9 cellular contexts compared by ENCODE assay signal in genomic region chr10:317219-317868, GRCh38.
A peak's percentile ranks its signal among the peaks of the same experiment; 100 is the strongest.
DNase-seq lines count a peak whose midpoint lies in the region; ATAC-seq, FAIRE-seq and TF ChIP-seq lines count a peak whose summit lies in the region.
"Had no signal": no experiment of that assay in that cellular context is flagged by ENCODE, and none has a peak within 500 bp of the region (broad histone marks: within the 10 kb centered on the region; RNA-seq: fewer than 3 reads in every experiment).

No MANE protein-coding gene starts in this region.

- H3K36me3 ChIP-seq in A673 (ENCODE audit: insufficient read depth, low read length, poor library complexity, severe bottlenecking) = peaks cover 3% of the 10 kb centered on the region
- no peaks in the 10 kb centered on the region for H3K36me3 ChIP-seq in GM12878 (ENCODE audit: control insufficient read depth in 2 of 2, insufficient read depth in 2 of 2, low read length in 1 of 2)
- H3K36me3 ChIP-seq in ovary = no peaks in the 10 kb centered on the region

- no peaks in the 10 kb centered on the region for H3K79me2 ChIP-seq in GM12878 (ENCODE audit: control insufficient read depth, insufficient read depth, low read length)

- no peak for TF ChIP-seq RAD21 in GM12878 (IDR thresholded peaks at IDR 0.05; ENCODE audit: insufficient read depth, low read depth, low read length)

- H3K9me3 ChIP-seq in A673 (ENCODE audit: low read depth, low read length, poor library complexity, severe bottlenecking) (no peaks in the 10 kb centered on the region), GM12878 (replicated peaks; ENCODE audit: control insufficient read depth, insufficient read depth, low read length) (no peaks in the 10 kb centered on the region), ovary (no peaks in the 10 kb centered on the region)
- H3K9me3 ChIP-seq: pancreas had no signal

- H3K27ac Mint-ChIP-seq in stimulated activated naive CD8-positive, alpha-beta T cell treated with anti-CD3 and anti-CD28 coated beads, Interleukin-15, amount 100 ng/mL, for 72 hours = peak overlapping the region in 1 of 2 donors; percentile 4
- no peak overlapping the region for H3K27ac Mint-ChIP-seq in T-helper 2 cell treated with Interferon-gamma antibody and Interleukin-4, amounts not matched to agents 5 μg/mL and 100 μg/mL, for 36 hours

- no peak for TF ChIP-seq POLR2A in GM12878 (IDR thresholded peaks at IDR 0.05; ENCODE audit: low read depth, low read length)
- TF ChIP-seq POLR2A in ovary (IDR thresholded peaks at IDR 0.05) = no peak

- no peaks in the 10 kb centered on the region for H3K9me3 Mint-ChIP-seq in stimulated activated naive CD8-positive, alpha-beta T cell treated with anti-CD3 and anti-CD28 coated beads, Interleukin-15, amount 100 ng/mL, for 72 hours
- no peaks in the 10 kb centered on the region for H3K9me3 Mint-ChIP-seq in T-helper 2 cell treated with Interferon-gamma antibody and Interleukin-4, amounts not matched to agents 5 μg/mL and 100 μg/mL, for 36 hours

- intact Hi-C loops in A673 (cut with micrococcal nuclease; ENCODE audit: unreplicated experiment) = no loop called here
- intact Hi-C loops in GM12878 (cut with micrococcal nuclease; ENCODE audit: unreplicated experiment) = no loop called here
- intact Hi-C loops in ovary (cut with DNase I) = no loop called here

- no peaks in the 10 kb centered on the region for H3K27me3 ChIP-seq in A673 (replicated peaks; ENCODE audit: insufficient read depth, low read depth, low read length, poor library complexity)
- H3K27me3 ChIP-seq in GM12878 (replicated peaks in 1 of 2; ENCODE audit: control insufficient read depth in 2 of 2, insufficient read depth in 2 of 2, low read length in 1 of 2) = no peaks in the 10 kb centered on the region; a peak in 1 of 4 replicates
- H3K27me3 ChIP-seq in ovary = no peaks in the 10 kb centered on the region
- H3K27me3 ChIP-seq: pancreas had no signal

- H3K4me3 Mint-ChIP-seq in stimulated activated naive CD8-positive, alpha-beta T cell treated with anti-CD3 and anti-CD28 coated beads, Interleukin-15, amount 100 ng/mL, for 72 hours = peak overlapping the region; percentile 42 to 53
- H3K4me3 Mint-ChIP-seq in T-helper 2 cell treated with Interferon-gamma antibody and Interleukin-4, amounts not matched to agents 5 μg/mL and 100 μg/mL, for 36 hours = no peak overlapping the region

- H3K4me1 ChIP-seq in A673 (ENCODE audit: insufficient read depth, low read length, poor library complexity, severe bottlenecking) (peaks cover 45% of the 10 kb centered on the region), GM12878 (ENCODE audit: control insufficient read depth, insufficient read depth, low read length) (peaks cover 11% of the 10 kb centered on the region), ovary (ENCODE audit: insufficient read depth) (peaks cover 5% of the 10 kb centered on the region)
- H3K4me1 ChIP-seq: pancreas had no signal

- no peak overlapping the region for H3K4me3 ChIP-seq in A673 (ENCODE audit: low read depth, low read length, poor library complexity, severe bottlenecking)
- no peak overlapping the region for H3K4me3 ChIP-seq in GM12878
- H3K4me3 ChIP-seq in ovary = no peak overlapping the region
- H3K4me3 ChIP-seq: pancreas had no signal

- SMC1A ChIA-PET in GM12878 (lab: Charles Lee; ENCODE audit: uncharacterized antibody, unreplicated experiment) = no interaction called here

- no peak for TF ChIP-seq EP300 in GM12878 (IDR thresholded peaks at IDR 0.05; ENCODE audit: borderline replicate concordance in 1 of 2, control insufficient read depth in 1 of 2, low read depth in 2 of 2, low read length in 2 of 2)
- TF ChIP-seq EP300 in ovary (IDR thresholded peaks at IDR 0.05) = no peak

- no peak overlapping the region; the same call in 1 of the 2 replicates for H3K9ac ChIP-seq in GM12878 (ENCODE audit: control insufficient read depth, insufficient read depth, low read length)

- in situ Hi-C loops in GM12878 (cut with MboI) = no loop called here

- peaks cover 2% of the 10 kb centered on the region for H3K36me3 Mint-ChIP-seq in T-helper 2 cell treated with Interferon-gamma antibody and Interleukin-4, amounts not matched to agents 5 μg/mL and 100 μg/mL, for 36 hours (ENCODE audit: low read depth)

- H4K20me1 ChIP-seq in GM12878 (ENCODE audit: control insufficient read depth, insufficient read depth) = no peaks in the 10 kb centered on the region

- H3K27me3 Mint-ChIP-seq in stimulated activated naive CD8-positive, alpha-beta T cell treated with anti-CD3 and anti-CD28 coated beads, Interleukin-15, amount 100 ng/mL, for 72 hours = no peaks in the 10 kb centered on the region
- no peaks in the 10 kb centered on the region for H3K27me3 Mint-ChIP-seq in T-helper 2 cell treated with Interferon-gamma antibody and Interleukin-4, amounts not matched to agents 5 μg/mL and 100 μg/mL, for 36 hours (ENCODE audit: low read depth)

- peak overlapping the region; percentile 70 for H3K4me2 ChIP-seq in GM12878 (ENCODE audit: control insufficient read depth, insufficient read depth)

- CTCF ChIA-PET in A673 (lab: Charles Lee) = no interaction called here
- CTCF ChIA-PET in GM12878 (lab: Yijun Ruan, JAX) = no interaction called here

- H3K27ac ChIP-seq in A673 (ENCODE audit: low read depth, low read length, poor library complexity, severe bottlenecking) (peak overlapping the region; percentile 21), GM12878 (ENCODE audit: control insufficient read depth, insufficient read depth) (no peak overlapping the region), ovary (no peak overlapping the region)
- H3K27ac ChIP-seq: pancreas had no signal

- peak; percentile 53 for DNase-seq in A673 (ENCODE audit: low spot score)
- DNase-seq in GM12878 (ENCODE audit: low read depth, low spot score) = peak; percentile 82
- peak; percentile 22 to 52 for DNase-seq in stimulated activated naive CD8-positive, alpha-beta T cell treated with anti-CD3 and anti-CD28 coated beads, Interleukin-15, amount 100 ng/mL, for 72 hours
- DNase-seq in T-helper 2 cell treated with Interferon-gamma antibody and Interleukin-4, amounts not matched to agents 5 μg/mL and 100 μg/mL, for 36 hours (ENCODE audit: low spot score) = no peak
- DNase-seq in SHP77 (lab: John Stamatoyannopoulos, UW) = no peak
- DNase-seq in ovary = no peak
- DNase-seq: pancreas had no signal

- peak overlapping the region; percentile 2; the same call in 1 of the 2 replicates for H2AFZ ChIP-seq in GM12878 (ENCODE audit: control insufficient read depth, low read depth, low read length)

- ATAC-seq in GM18873 (IDR thresholded peaks at IDR 0.05; ENCODE audit: low FRiP score, unreplicated experiment) = peak; percentile 96
- ATAC-seq in HG03060 (IDR thresholded peaks at IDR 0.05; ENCODE audit: low read depth, unreplicated experiment) = peak; percentile 99
- peak; percentile 98 for ATAC-seq in GM12878
- peak; percentile 97 for ATAC-seq in stimulated activated naive CD8-positive, alpha-beta T cell treated with anti-CD3 and anti-CD28 coated beads, Interleukin-15, amount 100 ng/mL, for 72 hours

- 2% methylated on average over 14 of the region's 14 CpGs for WGBS in GM12878 (ENCODE audit: insufficient coverage, insufficient replicate concordance, low lambda C conversion rate, missing lambda C conversion rate)
- WGBS in ovary, 3 donors = 45 to 48% (median 45%) methylated on average over 14 of the region's 14 CpGs

- TF ChIP-seq CTCF in A673 (conservative IDR thresholded peaks at IDR 0.05; ENCODE audit: low read depth, low read length) (no peak), GM12878 (IDR thresholded peaks at IDR 0.05 in 2 of 3, conservative IDR thresholded peaks at IDR 0.05 in 1 of 3; ENCODE audit: control insufficient read depth in 2 of 3, extremely low read depth in 1 of 3, insufficient read depth in 1 of 3, low read depth in 3 of 3, low read length in 3 of 3) (no peak), ovary (IDR thresholded peaks at IDR 0.05) (no peak)

- RAD21 ChIA-PET in GM12878 (lab: Charles Lee; ENCODE audit: unreplicated experiment) = no interaction called here

- POLR2A ChIA-PET in A673 (lab: Charles Lee; ENCODE audit: low non-redundant PET) (no interaction called here), GM12878 (lab: Charles Lee) (no interaction called here)

- BruUV-seq in A673 (replicated peaks; lab: Mats Ljungman, UMichigan) = no TSS peak
- BruUV-seq in GM12878 (replicated peaks; lab: Mats Ljungman, UMichigan) = no TSS peak

- H3K4me1 Mint-ChIP-seq in stimulated activated naive CD8-positive, alpha-beta T cell treated with anti-CD3 and anti-CD28 coated beads, Interleukin-15, amount 100 ng/mL, for 72 hours = peaks cover 27% of the 10 kb centered on the region
- H3K4me1 Mint-ChIP-seq in T-helper 2 cell treated with Interferon-gamma antibody and Interleukin-4, amounts not matched to agents 5 μg/mL and 100 μg/mL, for 36 hours (ENCODE audit: low read depth) = peaks cover 2% of the 10 kb centered on the region

- FAIRE-seq in GM12878 (lab: Jason Lieb, UNC) = peak; percentile 94
- FAIRE-seq: pancreas had no signal

TF ChIP-seq in GM12878, 131 proteins besides CTCF, POLR2A, EP300 and RAD21 (continues in another document):
- TF ChIP-seq YY1 (IDR thresholded peaks at IDR 0.05; ENCODE audit: low read depth, low read length) (peak; percentile 46; the same call in 1 of the 2 replicates), JUNB (IDR thresholded peaks at IDR 0.05) (no peak), PAX5 (IDR thresholded peaks at IDR 0.05; ENCODE audit: borderline replicate concordance, low read depth, low read length) (peak; percentile 84; the same call in 1 of the 2 replicates), POU2F2 (IDR thresholded peaks at IDR 0.05; ENCODE audit: borderline replicate concordance, low read depth, low read length) (peak; percentile 83; the same call in 1 of the 3 replicates), TCF12 (IDR thresholded peaks at IDR 0.05; ENCODE audit: low read depth, low read length) (peak; percentile 93), IRF4 (IDR thresholded peaks at IDR 0.05; ENCODE audit: low read depth, low read length) (0 out of 2 replicates have a peak, but pooled peaks have one; percentile 11), CREM (IDR thresholded peaks at IDR 0.05; ENCODE audit: low read depth) (0 out of 2 replicates have a peak, but pooled peaks have one; percentile 12), PKNOX1 (IDR thresholded peaks at IDR 0.05) (peak; percentile 94), TCF3 (IDR thresholded peaks at IDR 0.05; ENCODE audit: borderline replicate concordance, insufficient read depth, low read depth, low read length) (peak; percentile 88), TAF1 (IDR thresholded peaks at IDR 0.05; ENCODE audit: borderline replicate concordance, low read depth, low read length) (no peak), ZSCAN29 (IDR thresholded peaks at IDR 0.05) (no peak), RUNX3 (IDR thresholded peaks at IDR 0.05; ENCODE audit: low read length) (peak; percentile 51)

Comparison
In these comparisons a context has a peak if more than half of its experiments do, and no peak if none do; other contexts are left out.
1. DNase-seq: peak in A673 (single experiment), GM12878 (single experiment) and stimulated activated naive CD8-positive, alpha-beta T cell treated with anti-CD3 and anti-CD28 coated beads, Interleukin-15, amount 100 ng/mL, for 72 hours (2 of 2); none in T-helper 2 cell treated with Interferon-gamma antibody and Interleukin-4, amounts not matched to agents 5 μg/mL and 100 μg/mL, for 36 hours (single experiment), SHP77 (0 of 2) and ovary (0 of 5).
2. Peak in every context shown above with its lines, with median percentiles within 50 percentile points of each other: ATAC-seq.